Comparison of ENCODE assay signal across 9 cellular contexts in the genomic region with DNA sequence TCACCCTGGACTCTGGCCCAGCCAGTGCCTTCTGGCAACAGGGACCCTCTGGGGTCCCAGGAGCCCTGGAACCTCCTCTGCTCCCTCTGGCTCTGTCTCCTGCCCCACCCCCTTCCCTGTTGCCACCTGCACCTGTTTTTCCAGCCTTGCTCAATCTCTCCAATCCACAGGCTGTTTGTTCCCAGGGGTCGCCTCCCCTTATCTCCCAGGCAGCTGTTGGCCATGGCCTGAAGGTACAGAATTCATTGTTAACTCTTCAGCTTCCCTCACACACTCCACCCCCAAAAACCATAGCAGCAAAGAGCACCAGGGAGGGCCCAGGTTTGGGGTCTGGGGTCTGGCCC. TPM values are rescaled to one million over a fixed set of nuclear protein-coding genes. Genes with fewer than 3 reads are reported as not detected.
DNase-seq lines count a peak whose midpoint lies in the region; ATAC-seq and TF ChIP-seq lines count a peak whose summit lies in the region.
"Had no signal": no experiment of that assay in that cellular context is flagged by ENCODE, and none has a peak within 500 bp of the region (broad histone marks: within the 10 kb centered on the region; RNA-seq: fewer than 3 reads in every experiment).

No MANE protein-coding gene starts in this region.

- H3K27ac ChIP-seq in muscle layer of duodenum (ENCODE audit: low read length) = peak overlapping the region; percentile 76

- H3K27ac Mint-ChIP-seq in activated naive CD8-positive, alpha-beta T cell treated with anti-CD3 and anti-CD28 coated beads, Interleukin-2, amount 10 ng/mL, durations not matched to agents 7 days and 5 days = peak overlapping the region; percentile 53
- peak overlapping the region in 1 of 2 donors; percentile 8 for H3K27ac Mint-ChIP-seq in natural killer cell treated with Interleukin-12 subunit alpha and Interleukin-12 subunit beta and Interleukin-15 and Interleukin-18, amount 100 ng/mL, for 72 hours

- H3K9me3 ChIP-seq in BE2C (no peaks in the 10 kb centered on the region), muscle layer of duodenum (ENCODE audit: control insufficient read depth in 1 of 2, low read length in 2 of 2) (no peaks in the 10 kb centered on the region)

- POLR2A ChIA-PET in activated naive CD8-positive, alpha-beta T cell treated with anti-CD3 and anti-CD28 coated beads, Interleukin-2, amount 10 ng/mL, durations not matched to agents 7 days and 5 days (lab: Charles Lee) = interaction anchor here (0.7 to 9.1 kb wide), 3 partner anchors 9 to 39 kb away, joined by 3 to 139 read pairs (median 4); partner anchors contain the start of gene TOB1
- POLR2A ChIA-PET in GM10248 (lab: Yijun Ruan, JAX) = interaction anchor here (1.1 kb wide), 1 partner anchor 40 kb away, joined by 7 read pairs; the partner anchor contains the start of gene TOB1

- H3K4me1 Mint-ChIP-seq in activated naive CD8-positive, alpha-beta T cell treated with anti-CD3 and anti-CD28 coated beads, Interleukin-2, amount 10 ng/mL, durations not matched to agents 7 days and 5 days = peaks cover 36% of the 10 kb centered on the region
- peaks cover 22 to 46% of the 10 kb centered on the region in 2 donors for H3K4me1 Mint-ChIP-seq in natural killer cell treated with Interleukin-12 subunit alpha and Interleukin-12 subunit beta and Interleukin-15 and Interleukin-18, amount 100 ng/mL, for 72 hours (ENCODE audit: low read depth in 2 of 2)

- H3K4me1 ChIP-seq in BE2C = peaks cover 31% of the 10 kb centered on the region
- H3K4me1 ChIP-seq in muscle layer of duodenum (ENCODE audit: control insufficient read depth in 1 of 2, insufficient read depth in 2 of 2, low read length in 2 of 2) = peaks cover 13 to 20% of the 10 kb centered on the region in 2 donors

- H3K27me3 ChIP-seq in BE2C = no peaks in the 10 kb centered on the region
- H3K27me3 ChIP-seq in muscle layer of duodenum (ENCODE audit: low read depth, low read length) = no peaks in the 10 kb centered on the region

- H3K4me3 ChIP-seq in BE2C (ENCODE audit: low read depth, low read length) (peak overlapping the region; percentile 3), muscle layer of duodenum (ENCODE audit: low read depth in 1 of 2, low read length in 2 of 2) (peak overlapping the region in 1 of 2 donors; percentile 38)

- H3K36me3 ChIP-seq in BE2C (no peaks in the 10 kb centered on the region), muscle layer of duodenum (ENCODE audit: control insufficient read depth in 1 of 2, insufficient read depth in 2 of 2, low read length in 2 of 2) (no peaks in the 10 kb centered on the region)

- H3K9me3 Mint-ChIP-seq in activated naive CD8-positive, alpha-beta T cell treated with anti-CD3 and anti-CD28 coated beads, Interleukin-2, amount 10 ng/mL, durations not matched to agents 7 days and 5 days = no peaks in the 10 kb centered on the region
- H3K9me3 Mint-ChIP-seq in natural killer cell treated with Interleukin-12 subunit alpha and Interleukin-12 subunit beta and Interleukin-15 and Interleukin-18, amount 100 ng/mL, for 72 hours = no peaks in the 10 kb centered on the region

- no peak for ATAC-seq in activated naive CD8-positive, alpha-beta T cell treated with anti-CD3 and anti-CD28 coated beads, Interleukin-2, amount 10 ng/mL, durations not matched to agents 7 days and 5 days (ENCODE audit: low read depth)
- ATAC-seq in natural killer cell treated with Interleukin-12 subunit alpha and Interleukin-12 subunit beta and Interleukin-15 and Interleukin-18, amount 100 ng/mL, for 72 hours = no peak
- ATAC-seq in HG02798 (IDR thresholded peaks at IDR 0.05; ENCODE audit: poor library complexity, unreplicated experiment) (no peak), HG02678 (IDR thresholded peaks at IDR 0.05; ENCODE audit: unreplicated experiment) (no peak)

- peak; percentile 88 for DNase-seq in BE2C
- DNase-seq in NCI-H1092 treated with DMSO at 0.1 percent for 48 hours (lab: John Stamatoyannopoulos, UW) = peak; percentile 85
- no peak for DNase-seq in activated naive CD8-positive, alpha-beta T cell treated with anti-CD3 and anti-CD28 coated beads, Interleukin-2, amount 10 ng/mL, durations not matched to agents 7 days and 5 days
- DNase-seq in natural killer cell treated with Interleukin-12 subunit alpha and Interleukin-12 subunit beta and Interleukin-15 and Interleukin-18, amount 100 ng/mL, for 72 hours (ENCODE audit: low spot score) = no peak
- DNase-seq in GM10248 (ENCODE audit: extremely low spot score) = no peak
- DNase-seq: OCI-M1 had no signal

- H3K27me3 Mint-ChIP-seq in activated naive CD8-positive, alpha-beta T cell treated with anti-CD3 and anti-CD28 coated beads, Interleukin-2, amount 10 ng/mL, durations not matched to agents 7 days and 5 days = no peaks in the 10 kb centered on the region
- H3K27me3 Mint-ChIP-seq in natural killer cell treated with Interleukin-12 subunit alpha and Interleukin-12 subunit beta and Interleukin-15 and Interleukin-18, amount 100 ng/mL, for 72 hours = peaks cover 7 to 14% of the 10 kb centered on the region in 2 donors

- H3K4me3 Mint-ChIP-seq in activated naive CD8-positive, alpha-beta T cell treated with anti-CD3 and anti-CD28 coated beads, Interleukin-2, amount 10 ng/mL, durations not matched to agents 7 days and 5 days = no peak overlapping the region
- H3K4me3 Mint-ChIP-seq in natural killer cell treated with Interleukin-12 subunit alpha and Interleukin-12 subunit beta and Interleukin-15 and Interleukin-18, amount 100 ng/mL, for 72 hours = no peak overlapping the region

- CTCF ChIA-PET in GM10248 (lab: Yijun Ruan, JAX) = interaction anchor here (0.9 to 1.4 kb wide), 5 partner anchors 10 to 44 kb away, joined by 3 to 5 read pairs (median 4); no protein-coding TSS in a partner anchor

- TF ChIP-seq CTCF in BE2C (IDR thresholded peaks at IDR 0.05; ENCODE audit: low read depth, low read length) (no peak), GM10248 (IDR thresholded peaks at IDR 0.05; ENCODE audit: control extremely low read depth, extremely low read depth, low read depth, missing control alignments) (no peak)

- H3K36me3 Mint-ChIP-seq in activated naive CD8-positive, alpha-beta T cell treated with anti-CD3 and anti-CD28 coated beads, Interleukin-2, amount 10 ng/mL, durations not matched to agents 7 days and 5 days = no peaks in the 10 kb centered on the region
- no peaks in the 10 kb centered on the region for H3K36me3 Mint-ChIP-seq in natural killer cell treated with Interleukin-12 subunit alpha and Interleukin-12 subunit beta and Interleukin-15 and Interleukin-18, amount 100 ng/mL, for 72 hours

RNA-seq across cellular contexts. Expression of gene TOB1, which starts 39.3 kb away (rescaled TPM):
- polyA plus RNA-seq in BE2C (2012; ENCODE audit: insufficient read depth, insufficient read length, low read depth) = 55.7 TPM
- total RNA-seq in activated naive CD8-positive, alpha-beta T cell treated with anti-CD3 and anti-CD28 coated beads, Interleukin-2, amount 10 ng/mL, durations not matched to agents 7 days and 5 days = 10 to 100 TPM; 54.9 to 56.6 TPM
- total RNA-seq in natural killer cell treated with Interleukin-12 subunit alpha and Interleukin-12 subunit beta and Interleukin-15 and Interleukin-18, amount 100 ng/mL, for 72 hours = 10 to 100 TPM; 12.1 to 30.7 TPM

Comparison
In these comparisons a context has a peak if more than half of its experiments do, and no peak if none do; other contexts are left out.
1. DNase-seq: peak in BE2C (single experiment) and NCI-H1092 treated with DMSO at 0.1 percent for 48 hours (single experiment); none in activated naive CD8-positive, alpha-beta T cell treated with anti-CD3 and anti-CD28 coated beads, Interleukin-2, amount 10 ng/mL, durations not matched to agents 7 days and 5 days (single experiment), natural killer cell treated with Interleukin-12 subunit alpha and Interleukin-12 subunit beta and Interleukin-15 and Interleukin-18, amount 100 ng/mL, for 72 hours (single experiment) and GM10248 (single experiment).